Comparison of ENCODE assay signal across 8 cellular contexts in the genomic region with DNA sequence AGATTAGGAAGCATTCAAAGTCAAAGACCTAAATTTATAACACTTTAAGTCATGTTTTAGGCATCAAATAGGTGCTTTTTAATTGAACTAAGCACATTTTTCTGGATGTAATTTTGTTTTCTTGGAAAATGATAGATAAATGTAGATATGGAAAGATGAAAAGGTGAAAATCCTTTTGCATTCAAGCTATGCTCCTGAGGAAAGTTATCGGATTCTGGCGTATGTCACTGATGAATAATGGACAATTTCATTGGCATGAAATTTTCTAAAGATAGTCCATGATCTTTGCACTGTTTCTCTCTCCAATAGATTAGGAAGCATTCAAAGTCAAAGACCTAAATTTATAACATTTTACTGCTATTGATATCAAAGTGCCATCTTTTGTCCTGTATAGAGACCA.
"Had no signal": no experiment of that assay in that cellular context is flagged by ENCODE, and none has a peak within 500 bp of the region (broad histone marks: within the 10 kb centered on the region; RNA-seq: fewer than 3 reads in every experiment).

No MANE protein-coding gene starts in this region.

- H3K4me3 ChIP-seq: GM23248, GM23338, HAP-1 had no signal

- DNase-seq: GM23248, GOT3, H7, H9, HCEC 1CT, HFFc6 had no signal

- H3K4me2 ChIP-seq: GM23338 had no signal

- H3K4me1 ChIP-seq: HAP-1 had no signal

- H3K9ac ChIP-seq: GM23248 had no signal

- H2AFZ ChIP-seq: GM23248, GM23338 had no signal

- H3K27ac ChIP-seq: GM23248 had no signal

- H3K9me3 ChIP-seq: HAP-1 had no signal

- H3K36me3 ChIP-seq: HAP-1 had no signal
